Comparison of ENCODE assay signal across 13 cellular contexts in genomic region chr2:39264733-39265132, GRCh38. TPM values are rescaled to one million over a fixed set of nuclear protein-coding genes. Genes with fewer than 3 reads are reported as not detected.
A peak's percentile ranks its signal among the peaks of the same experiment; 100 is the strongest.
DNase-seq lines count a peak whose midpoint lies in the region; ATAC-seq and TF ChIP-seq lines count a peak whose summit lies in the region.
"Had no signal": no experiment of that assay in that cellular context is flagged by ENCODE, and none has a peak within 500 bp of the region (broad histone marks: within the 10 kb centered on the region; RNA-seq: fewer than 3 reads in every experiment).

No MANE protein-coding gene starts in this region.

- no peaks in the 10 kb centered on the region for H3K27me3 Mint-ChIP-seq in HFFc6 (ENCODE audit: insufficient read depth)

- peaks cover 5% of the 10 kb centered on the region for H3F3A ChIP-seq in SK-N-SH (replicated peaks; ENCODE audit: insufficient read depth)

- H3K36me3 ChIP-seq in mucosa of descending colon (ENCODE audit: low read depth) (no peaks in the 10 kb centered on the region), SK-N-SH (replicated peaks in 1 of 2; ENCODE audit: control insufficient read depth in 1 of 2, insufficient read depth in 2 of 2, low read length in 1 of 2) (peaks cover 46 to 65% of the 10 kb centered on the region in 2 experiments)

- H3K27me3 ChIP-seq in SK-N-SH (ENCODE audit: insufficient read depth), result no peaks in the 10 kb centered on the region
- H3K27me3 ChIP-seq: left lung, SJSA1, thyroid gland had no signal

- ATAC-seq in GM19035 (IDR thresholded peaks at IDR 0.05; ENCODE audit: unreplicated experiment) (peak; percentile 45), HG03571 (IDR thresholded peaks at IDR 0.05; ENCODE audit: unreplicated experiment) (peak; percentile 55), mucosa of descending colon (peak; percentile 32), GM18870 (IDR thresholded peaks at IDR 0.05; ENCODE audit: unreplicated experiment) (no peak)
- ATAC-seq: K562, left lung had no signal

- CTCF ChIA-PET in SK-N-SH (lab: Yijun Ruan, JAX), result no interaction called here

- POLR2A ChIA-PET in SK-N-SH (lab: Yijun Ruan, JAX), result no interaction called here

- no peak overlapping the region for H3K4me3 ChIP-seq in mucosa of descending colon
- H3K4me3 ChIP-seq in SK-N-SH (ENCODE audit: low read depth in 2 of 2, low read length in 1 of 2), result no peak overlapping the region
- H3K4me3 ChIP-seq: K562, left lung, SJSA1, thyroid gland had no signal

- no peak overlapping the region for H3K9ac ChIP-seq in SK-N-SH

- H3K79me2 ChIP-seq in SK-N-SH (ENCODE audit: insufficient read depth), result no peaks in the 10 kb centered on the region

- peaks cover 12% of the 10 kb centered on the region for H3K4me1 Mint-ChIP-seq in HFFc6 (ENCODE audit: low read depth)

- DNase-seq in HFFc6 (no peak), mucosa of descending colon (no peak), SK-N-SH (no peak), occipital lobe (lab: John Stamatoyannopoulos, UW) (no peak), NCI-H774 (lab: John Stamatoyannopoulos, UW) (no peak)
- DNase-seq: activated effector memory CD4-positive, alpha-beta T cell treated with Interleukin-2 at 50 U/mL for 16 hours; left lung; thyroid gland had no signal

- 95% methylated on average over 1 of the region's 1 CpG for WGBS in SK-N-SH (ENCODE audit: low lambda C conversion rate)

- TF ChIP-seq EP300 in SK-N-SH (IDR thresholded peaks at IDR 0.05; ENCODE audit: borderline replicate concordance in 1 of 2, low read depth in 1 of 2, low read length in 1 of 2), result no peak

- no peak for TF ChIP-seq CTCF in HFFc6 (IDR thresholded peaks at IDR 0.05)
- no peak for TF ChIP-seq CTCF in mucosa of descending colon (IDR thresholded peaks at IDR 0.05)
- no peak for TF ChIP-seq CTCF in SK-N-SH (IDR thresholded peaks at IDR 0.05)

- H3K27ac ChIP-seq in SK-N-SH (ENCODE audit: low read depth in 2 of 2, low read length in 1 of 2), result no peak overlapping the region
- H3K27ac ChIP-seq: left lung, SJSA1, thyroid gland had no signal

- H3K9me3 Mint-ChIP-seq in HFFc6, result no peaks in the 10 kb centered on the region

- intact Hi-C loops in mucosa of descending colon (cut with DNase I, micrococcal nuclease), result no loop called here

- H3K4me2 ChIP-seq in SK-N-SH, result no peak overlapping the region

- H3K4me1 ChIP-seq in mucosa of descending colon (ENCODE audit: low read depth), result peaks cover 13% of the 10 kb centered on the region
- H3K4me1 ChIP-seq in SK-N-SH (ENCODE audit: control insufficient read depth in 1 of 2, insufficient read depth in 2 of 2, low read depth in 1 of 2, low read length in 1 of 2), result peaks cover 0 to 6% of the 10 kb centered on the region in 2 experiments; a peak in 1 of 4 replicates
- H3K4me1 ChIP-seq: left lung, thyroid gland had no signal

- peak overlapping the region; percentile 9; the same call in 1 of the 2 replicates for H3K27ac Mint-ChIP-seq in HFFc6

- no peak overlapping the region for H2AFZ ChIP-seq in SK-N-SH (ENCODE audit: low read depth)

- no peak overlapping the region for H3K4me3 Mint-ChIP-seq in HFFc6

- H3K9me3 ChIP-seq in mucosa of descending colon, result no peaks in the 10 kb centered on the region
- H3K9me3 ChIP-seq in SK-N-SH, result no peaks in the 10 kb centered on the region; the same call in 1 of the 2 replicates
- H3K9me3 ChIP-seq: left lung, SJSA1, thyroid gland had no signal

- no peaks in the 10 kb centered on the region for H4K20me1 ChIP-seq in SK-N-SH (ENCODE audit: insufficient read depth)

- TF ChIP-seq RAD21 in SK-N-SH (IDR thresholded peaks at IDR 0.05; ENCODE audit: low read length), result no peak

- no peaks in the 10 kb centered on the region for H3K9me2 ChIP-seq in SK-N-SH

- peaks cover 30% of the 10 kb centered on the region for H3K36me3 Mint-ChIP-seq in HFFc6 (ENCODE audit: low read depth)

TF ChIP-seq in SK-N-SH, 30 proteins besides CTCF, POLR2A, EP300 and RAD21:
- TF ChIP-seq FOSL2 (IDR thresholded peaks at IDR 0.05; ENCODE audit: borderline replicate concordance, low read depth) (no peak), PBX3 (IDR thresholded peaks at IDR 0.05) (no peak), TAF1 (IDR thresholded peaks at IDR 0.05; ENCODE audit: borderline replicate concordance, low read depth, low read length) (no peak), ZBTB33 (IDR thresholded peaks at IDR 0.05; ENCODE audit: borderline replicate concordance, low read depth) (no peak), GATA2 (CRISPR knock-in tag; IDR thresholded peaks at IDR 0.05) (no peak), RFX5 (IDR thresholded peaks at IDR 0.05; ENCODE audit: low read length) (no peak), ELF1 (IDR thresholded peaks at IDR 0.05) (no peak), USF1 (IDR thresholded peaks at IDR 0.05; ENCODE audit: borderline replicate concordance, low read depth) (no peak), YY1 (IDR thresholded peaks at IDR 0.05; ENCODE audit: low read depth) (no peak), FOXJ3 (CRISPR knock-in tag; IDR thresholded peaks at IDR 0.05) (no peak), JUND (IDR thresholded peaks at IDR 0.05) (no peak), FOXM1 (IDR thresholded peaks at IDR 0.05; ENCODE audit: low read depth) (no peak)
TF ChIP-seq in SK-N-SH: peak in this region for 0.

RNA-seq across cellular contexts. Expression of gene CDKL4, which starts 21.0 kb away (rescaled TPM):
- under 1 TPM in 5 of 6 experiments, not detected in 1; 0.14 to 0.54 (median 0.34) TPM for total RNA-seq in HFFc6 (2021; fragmentation: NEBNext Ultra II Directional; extraction: Animal tissue kit (Norgen Biotek cat#: 25700))
- total RNA-seq in mucosa of descending colon (1 to 10 TPM in 1 of 3 donors, under 1 TPM in 1, not detected in 1; 0.31 to 1.0 TPM), occipital lobe (10.1 TPM)
- polyA plus RNA-seq in SK-N-SH (2012; rRNA removed), result 0.60 and 0.81 TPM in 2 replicates
- 1.0 and 1.5 TPM in 2 replicates for polyA plus RNA-seq in SK-N-SH (2012; cell fraction: cytosol; rRNA removed)
- 0.94 and 1.5 TPM in 2 replicates for polyA plus RNA-seq in SK-N-SH (2012; cell fraction: nucleus; rRNA removed)
- total RNA-seq: K562 had no signal
- polyA plus RNA-seq: K562 had no signal
